In genomic region chr10:51510231-51510630, GRCh38 we compare ENCODE assay signal across 25 cellular contexts.
DNase-seq lines count a peak whose midpoint lies in the region; ATAC-seq, FAIRE-seq and TF ChIP-seq lines count a peak whose summit lies in the region.
"Had no signal": no experiment of that assay in that cellular context is flagged by ENCODE, and none has a peak within 500 bp of the region (broad histone marks: within the 10 kb centered on the region; RNA-seq: fewer than 3 reads in every experiment).

No MANE protein-coding gene starts in this region.

- H2AFZ ChIP-seq in fibroblast of lung (ENCODE audit: low read length): no peak overlapping the region

- H3K9me3 Mint-ChIP-seq in CD14-positive monocyte: peaks cover 0 to 8% (median 0%) of the 10 kb centered on the region in 7 donors
- no peaks in the 10 kb centered on the region for H3K9me3 Mint-ChIP-seq in activated T-helper 1 cell treated with anti-CD3 and anti-CD28 coated beads, Interleukin-12 subunit alpha, Interleukin-12 subunit beta, Interleukin-2, Interleukin-4 antibody, amounts not matched to agents 30 ng/mL and 10 ng/mL and 1 ng/mL, durations not matched to agents 14 hours and 24 hours and 36 hours
- H3K9me3 Mint-ChIP-seq: CD4-positive, alpha-beta T cell had no signal

- H3K9ac ChIP-seq in fibroblast of lung (ENCODE audit: insufficient read depth, low read length): no peak overlapping the region

- H3K9me3 ChIP-seq in fibroblast of lung (ENCODE audit: control insufficient read depth, insufficient read depth, low read depth, low read length) (no peaks in the 10 kb centered on the region), pancreas (no peaks in the 10 kb centered on the region), HAP-1 (no peaks in the 10 kb centered on the region)
- H3K9me3 ChIP-seq: BE2C, Caco-2, Peyer's patch had no signal

- no peak overlapping the region for H3K27ac ChIP-seq in fibroblast of lung (ENCODE audit: insufficient read depth, low read length)
- no peak overlapping the region for H3K27ac ChIP-seq in pancreas
- H3K27ac ChIP-seq: HL-60, Peyer's patch had no signal

- H3K27me3 Mint-ChIP-seq in CD14-positive monocyte (ENCODE audit: low read depth in 3 of 3): no peaks in the 10 kb centered on the region
- H3K27me3 Mint-ChIP-seq in activated T-helper 1 cell treated with anti-CD3 and anti-CD28 coated beads, Interleukin-12 subunit alpha, Interleukin-12 subunit beta, Interleukin-2, Interleukin-4 antibody, amounts not matched to agents 30 ng/mL and 10 ng/mL and 1 ng/mL, durations not matched to agents 14 hours and 24 hours and 36 hours (ENCODE audit: insufficient read depth): no peaks in the 10 kb centered on the region
- H3K27me3 Mint-ChIP-seq: CD4-positive, alpha-beta T cell had no signal

- no peak overlapping the region for H3K27ac Mint-ChIP-seq in CD14-positive monocyte
- H3K27ac Mint-ChIP-seq in activated T-helper 1 cell treated with anti-CD3 and anti-CD28 coated beads, Interleukin-12 subunit alpha, Interleukin-12 subunit beta, Interleukin-2, Interleukin-4 antibody, amounts not matched to agents 30 ng/mL and 10 ng/mL and 1 ng/mL, durations not matched to agents 14 hours and 24 hours and 36 hours: no peak overlapping the region
- H3K27ac Mint-ChIP-seq: CD4-positive, alpha-beta T cell had no signal

- ATAC-seq in pancreas: no peak
- ATAC-seq in GM18517 (IDR thresholded peaks at IDR 0.05; ENCODE audit: unreplicated experiment): no peak
- ATAC-seq: Right ventricle myocardium inferior had no signal

- H3K4me1 ChIP-seq in fibroblast of lung (ENCODE audit: control insufficient read depth, extremely low read depth, insufficient read depth, low read length) (no peaks in the 10 kb centered on the region), pancreas (no peaks in the 10 kb centered on the region), HAP-1 (no peaks in the 10 kb centered on the region)
- H3K4me1 ChIP-seq: BE2C, Caco-2, Peyer's patch had no signal

- no peak overlapping the region for H3K4me2 ChIP-seq in fibroblast of lung (ENCODE audit: extremely low read depth, insufficient read depth, low read length)

- 75 to 76% methylated on average over 2 of the region's 2 CpGs for whole genome bisulfite sequencing in pancreas, 2 donors

- H3K27me3 ChIP-seq in bronchial epithelial cell (ENCODE audit: control insufficient read depth, insufficient read depth, low read length): no peaks in the 10 kb centered on the region
- H3K27me3 ChIP-seq in fibroblast of lung (ENCODE audit: control insufficient read depth, insufficient read depth, low read length): no peaks in the 10 kb centered on the region
- H3K27me3 ChIP-seq in pancreas: no peaks in the 10 kb centered on the region
- no peaks in the 10 kb centered on the region for H3K27me3 ChIP-seq in HAP-1 (ENCODE audit: low read depth)
- H3K27me3 ChIP-seq: BE2C, Peyer's patch had no signal

- FAIRE-seq in bronchial epithelial cell (lab: Jason Lieb, UNC) (no peak), pancreas (lab: Jason Lieb, UNC) (peak; percentile 20)
- FAIRE-seq: GM12891, H54, HTR-8/SVneo had no signal

- in situ Hi-C loops in HAP-1 (cut with MboI; ENCODE audit: low sequenced_read_pairs): no loop called here

- H3K4me1 Mint-ChIP-seq in CD14-positive monocyte: no peaks in the 10 kb centered on the region
- H3K4me1 Mint-ChIP-seq in activated T-helper 1 cell treated with anti-CD3 and anti-CD28 coated beads, Interleukin-12 subunit alpha, Interleukin-12 subunit beta, Interleukin-2, Interleukin-4 antibody, amounts not matched to agents 30 ng/mL and 10 ng/mL and 1 ng/mL, durations not matched to agents 14 hours and 24 hours and 36 hours (ENCODE audit: low read depth): no peaks in the 10 kb centered on the region

- H3K36me3 Mint-ChIP-seq in CD14-positive monocyte: no peaks in the 10 kb centered on the region
- H3K36me3 Mint-ChIP-seq in activated T-helper 1 cell treated with anti-CD3 and anti-CD28 coated beads, Interleukin-12 subunit alpha, Interleukin-12 subunit beta, Interleukin-2, Interleukin-4 antibody, amounts not matched to agents 30 ng/mL and 10 ng/mL and 1 ng/mL, durations not matched to agents 14 hours and 24 hours and 36 hours (ENCODE audit: low read depth): no peaks in the 10 kb centered on the region

- TF ChIP-seq CTCF in bronchial epithelial cell (IDR thresholded peaks at IDR 0.05; ENCODE audit: insufficient read depth, low read length, severe bottlenecking) (no peak), fibroblast of lung (conservative IDR thresholded peaks at IDR 0.05 in 1 of 2, IDR thresholded peaks at IDR 0.05 in 1 of 2; ENCODE audit: low read depth in 1 of 2, low read length in 2 of 2) (no peak), pancreas (IDR thresholded peaks at IDR 0.05) (no peak), CD14-positive monocyte (IDR thresholded peaks at IDR 0.05) (no peak)

- intact Hi-C loops in pancreas (cut with DNase I): no loop called here
- intact Hi-C loops in CD14-positive monocyte (cut with micrococcal nuclease): no loop called here
- intact Hi-C loops in activated T-helper 1 cell treated with anti-CD3 and anti-CD28 coated beads, Interleukin-12 subunit alpha, Interleukin-12 subunit beta, Interleukin-2, Interleukin-4 antibody, amounts not matched to agents 30 ng/mL and 10 ng/mL and 1 ng/mL, durations not matched to agents 14 hours and 24 hours and 36 hours (cut with micrococcal nuclease): no loop called here

- H3K36me3 ChIP-seq in bronchial epithelial cell (ENCODE audit: control insufficient read depth, insufficient read depth, low read length): no peaks in the 10 kb centered on the region
- no peaks in the 10 kb centered on the region for H3K36me3 ChIP-seq in fibroblast of lung (ENCODE audit: control insufficient read depth, insufficient read depth, low read length)
- H3K36me3 ChIP-seq in pancreas: no peaks in the 10 kb centered on the region
- no peaks in the 10 kb centered on the region for H3K36me3 ChIP-seq in HAP-1 (replicated peaks)
- H3K36me3 ChIP-seq: BE2C, Peyer's patch had no signal

- no peak overlapping the region for H3K4me3 ChIP-seq in bronchial epithelial cell (ENCODE audit: low read depth, low read length)
- H3K4me3 ChIP-seq in fibroblast of lung (replicated peaks in 1 of 4; ENCODE audit: control extremely low read depth in 1 of 4, insufficient read depth in 1 of 4, low read depth in 3 of 4, low read length in 4 of 4): no peak overlapping the region
- H3K4me3 ChIP-seq in pancreas: no peak overlapping the region
- no peak overlapping the region for H3K4me3 ChIP-seq in HAP-1
- H3K4me3 ChIP-seq: Peyer's patch had no signal

- no peaks in the 10 kb centered on the region for H3K79me2 ChIP-seq in fibroblast of lung (ENCODE audit: control insufficient read depth, insufficient read depth, low read length)

- H4K20me1 ChIP-seq in fibroblast of lung (ENCODE audit: control insufficient read depth, extremely low read depth, insufficient read depth, low read length): no peaks in the 10 kb centered on the region

- peak; percentile 13 for DNase-seq in HS-5 (ENCODE audit: low read depth)
- DNase-seq in bronchial epithelial cell (ENCODE audit: low read depth): peak; percentile 10
- DNase-seq in fibroblast of lung (ENCODE audit: low read depth in 2 of 2): peak; percentile 8 to 54
- DNase-seq in pancreas: no peak
- no peak for DNase-seq in HAP-1 (ENCODE audit: low spot score in 2 of 2)
- DNase-seq in CD14-positive monocyte (ENCODE audit: low spot score): no peak
- DNase-seq in activated T-helper 1 cell treated with anti-CD3 and anti-CD28 coated beads, Interleukin-12 subunit alpha, Interleukin-12 subunit beta, Interleukin-2, Interleukin-4 antibody, amounts not matched to agents 30 ng/mL and 10 ng/mL and 1 ng/mL, durations not matched to agents 14 hours and 24 hours and 36 hours (ENCODE audit: low spot score): no peak
- DNase-seq: ACHN; BE2C; Caco-2; CD4-positive, alpha-beta T cell; DMS153; Kasumi-1; NCI-H1092 treated with DMSO at 0.1 percent for 48 hours; NCI-H2081; NCI-H2171 treated with DMSO at 0.1 percent for 48 hours; NCI-H446 treated with DMSO at 0.1 percent for 48 hours; Peyer's patch; SW 1271 had no signal

- no peak overlapping the region for H3K4me3 Mint-ChIP-seq in CD14-positive monocyte
- H3K4me3 Mint-ChIP-seq in activated T-helper 1 cell treated with anti-CD3 and anti-CD28 coated beads, Interleukin-12 subunit alpha, Interleukin-12 subunit beta, Interleukin-2, Interleukin-4 antibody, amounts not matched to agents 30 ng/mL and 10 ng/mL and 1 ng/mL, durations not matched to agents 14 hours and 24 hours and 36 hours: no peak overlapping the region
- H3K4me3 Mint-ChIP-seq: CD4-positive, alpha-beta T cell had no signal

Comparison
In these comparisons a context has a peak if more than half of its experiments do, and no peak if none do; other contexts are left out.
1. DNase-seq: peak in HS-5 (single experiment), bronchial epithelial cell (single experiment) and fibroblast of lung (2 of 2); none in pancreas (0 of 6), HAP-1 (0 of 2), CD14-positive monocyte (single experiment) and activated T-helper 1 cell treated with anti-CD3 and anti-CD28 coated beads, Interleukin-12 subunit alpha, Interleukin-12 subunit beta, Interleukin-2, Interleukin-4 antibody, amounts not matched to agents 30 ng/mL and 10 ng/mL and 1 ng/mL, durations not matched to agents 14 hours and 24 hours and 36 hours (single experiment).